In the genomic region with DNA sequence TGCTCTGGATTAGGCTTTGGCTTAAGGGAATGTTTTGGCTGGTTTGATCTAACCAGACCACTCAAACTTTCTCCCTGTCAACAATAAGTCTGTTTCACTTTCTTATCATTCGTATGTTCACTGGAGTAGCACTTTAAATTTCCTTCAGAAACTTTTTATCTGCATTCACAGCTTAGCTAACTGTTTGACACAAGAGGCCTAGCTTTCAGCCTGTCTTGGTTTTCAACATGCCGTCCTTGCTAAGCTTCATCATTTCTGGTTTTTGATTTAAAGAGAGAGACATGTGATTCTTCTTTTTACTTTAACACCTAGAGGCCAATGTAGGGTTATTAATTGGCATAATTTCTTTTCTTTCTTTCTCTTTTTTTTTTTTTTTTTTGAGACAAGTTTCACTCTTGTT, we compare ENCODE assay signal across 22 cellular contexts.
"Had no signal": no experiment of that assay in that cellular context is flagged by ENCODE, and none has a peak within 500 bp of the region (broad histone marks: within the 10 kb centered on the region; RNA-seq: fewer than 3 reads in every experiment).

No MANE protein-coding gene starts in this region.

- H3K4me1 ChIP-seq: Peyer's patch, SJCRH30 had no signal

- H3K4me3 ChIP-seq: MG63, PC-9, Peyer's patch, SJCRH30 had no signal

- H2AFZ ChIP-seq: PC-9 had no signal

- H3K27me3 ChIP-seq: Peyer's patch had no signal

- H3K4me2 ChIP-seq: PC-9 had no signal

- H3K9me3 ChIP-seq: MG63, Peyer's patch, SJCRH30 had no signal

- H3K27ac ChIP-seq: PC-9, Peyer's patch, SJCRH30 had no signal

- H3K36me3 ChIP-seq: MG63, Peyer's patch, SJCRH30 had no signal

- ATAC-seq: Right ventricle myocardium inferior, SK-N-SH treated with all-trans-retinoic acid at 6 μM for 48 hours had no signal

- DNase-seq: Karpas-422; KG1; MG63; NCI-H1092 treated with DMSO at 0.1 percent for 48 hours; NCI-H1436; NCI-H187; NCI-H2029; NCI-H2081 treated with DMSO at 0.1 percent for 48 hours; NCI-H2171; NCI-H226; NCI-H446; NCI-H510A; NCI-H524 treated with DMSO at 0.1 percent for 48 hours; NCI-H69; NCI-H774; NK-92 treated with Interleukin-12 subunit alpha and Interleukin-12 subunit beta, amount 100 ng/mL, for 24 hours; PC-9; Peyer's patch; SHP77 treated with DMSO at 0.1 percent for 48 hours had no signal
